In the genomic region with DNA sequence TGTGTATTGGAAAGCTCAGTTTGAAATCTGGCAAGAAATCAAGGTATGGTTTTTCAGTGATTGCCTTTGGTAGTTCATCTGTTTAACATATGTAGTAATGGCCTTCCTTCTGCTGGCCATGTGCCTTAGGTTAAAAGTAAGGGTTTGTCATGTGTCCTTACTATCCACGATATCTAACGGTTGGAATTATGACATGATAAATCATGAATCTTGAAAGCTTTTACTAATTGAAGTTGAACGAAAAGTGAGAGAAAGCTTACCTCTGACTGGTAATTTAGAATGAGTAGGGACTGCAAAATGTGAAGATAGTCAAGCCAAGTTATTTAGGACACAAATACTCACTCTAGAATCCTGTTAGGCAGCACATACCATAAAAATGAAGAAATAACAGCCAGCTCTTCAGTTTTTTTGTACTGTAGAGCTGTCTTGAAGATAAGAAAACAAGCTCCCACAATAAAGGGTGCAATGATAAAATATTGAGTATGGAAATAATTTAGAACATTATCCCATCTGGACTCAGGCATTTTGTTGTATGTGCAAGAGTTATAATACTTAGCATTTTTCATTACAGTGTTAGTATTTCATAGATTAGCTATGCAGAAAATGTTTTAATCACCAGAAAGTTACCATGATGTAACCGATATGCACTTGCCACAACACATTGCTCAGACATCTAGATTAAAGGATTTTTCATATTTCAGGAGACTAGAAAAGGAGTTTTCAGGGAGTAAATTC, we compare ENCODE assay signal across 18 cellular contexts.
DNase-seq lines count a peak whose midpoint lies in the region; ATAC-seq and TF ChIP-seq lines count a peak whose summit lies in the region.
"Had no signal": no experiment of that assay in that cellular context is flagged by ENCODE, and none has a peak within 500 bp of the region (broad histone marks: within the 10 kb centered on the region; RNA-seq: fewer than 3 reads in every experiment).

No MANE protein-coding gene starts in this region.

- peak overlapping the region; percentile 52 for H3K27ac Mint-ChIP-seq in mesothelial cell of epicardium
- H3K27ac Mint-ChIP-seq in type B pancreatic cell: no peak overlapping the region
- H3K27ac Mint-ChIP-seq in T-cell: no peak overlapping the region
- H3K27ac Mint-ChIP-seq: activated naive CD4-positive, alpha-beta T cell treated with anti-CD3 and anti-CD28 coated beads for 36 hours had no signal

- TF ChIP-seq CTCF in AG04449 (IDR thresholded peaks at IDR 0.05; ENCODE audit: insufficient read depth, low read length, missing control alignments) (no peak), mesothelial cell of epicardium (IDR thresholded peaks at IDR 0.05; ENCODE audit: unreplicated experiment) (no peak), type B pancreatic cell (conservative IDR thresholded peaks at IDR 0.05) (no peak)

- no peak overlapping the region for H3K4me3 Mint-ChIP-seq in mesothelial cell of epicardium
- H3K4me3 Mint-ChIP-seq in type B pancreatic cell: no peak overlapping the region
- H3K4me3 Mint-ChIP-seq in T-cell: no peak overlapping the region
- H3K4me3 Mint-ChIP-seq: activated naive CD4-positive, alpha-beta T cell treated with anti-CD3 and anti-CD28 coated beads for 36 hours had no signal

- H3K4me1 Mint-ChIP-seq in mesothelial cell of epicardium (peaks cover 23% of the 10 kb centered on the region), type B pancreatic cell (ENCODE audit: unreplicated experiment) (peaks cover 3% of the 10 kb centered on the region), T-cell (no peaks in the 10 kb centered on the region)

- CTCF ChIA-PET in AG04449 (lab: Yijun Ruan, JAX): interaction anchor here (0.6 to 2.2 kb wide), 6 partner anchors 12 to 447 kb away, joined by 3 to 6 read pairs (median 4); no protein-coding TSS in a partner anchor
- CTCF ChIA-PET in T-cell (lab: Charles Lee): no interaction called here

- H3K4me3 ChIP-seq in AG04449 (ENCODE audit: low read depth, low read length): no peak overlapping the region
- H3K4me3 ChIP-seq: cardiac muscle cell, ovary had no signal

- intact Hi-C loops in posterior cingulate gyrus (cut with DNase I): no loop called here

- no peak for TF ChIP-seq POLR2A in GM18505 (IDR thresholded peaks at IDR 0.05; ENCODE audit: borderline replicate concordance, extremely low read depth, insufficient read depth, insufficient read length)

- POLR2A ChIA-PET in AG04449 (lab: Yijun Ruan, JAX) (interaction anchor here (1.0 kb wide), 1 partner anchor 12 kb away, joined by 4 read pairs; no protein-coding TSS in a partner anchor), T-cell (lab: Charles Lee) (no interaction called here)

- peaks cover under 1% of the 10 kb centered on the region for H3K9me3 Mint-ChIP-seq in mesothelial cell of epicardium
- H3K9me3 Mint-ChIP-seq in type B pancreatic cell: no peaks in the 10 kb centered on the region
- H3K9me3 Mint-ChIP-seq in T-cell: peaks cover 4 to 11% (median 10%) of the 10 kb centered on the region in 3 donors

- ATAC-seq in GM18505 (IDR thresholded peaks at IDR 0.05; ENCODE audit: unreplicated experiment): no peak
- no peak for ATAC-seq in T-cell (replicated peaks in 1 of 4)

- H3K36me3 Mint-ChIP-seq in mesothelial cell of epicardium (no peaks in the 10 kb centered on the region), type B pancreatic cell (no peaks in the 10 kb centered on the region), T-cell (no peaks in the 10 kb centered on the region)

- H3K27me3 Mint-ChIP-seq in mesothelial cell of epicardium (ENCODE audit: low read depth) (no peaks in the 10 kb centered on the region), type B pancreatic cell (no peaks in the 10 kb centered on the region), T-cell (no peaks in the 10 kb centered on the region)

- DNase-seq in AG04449 (ENCODE audit: low read depth, low spot score): peak; percentile 67
- peak; percentile 78 for DNase-seq in HS-5 (ENCODE audit: low read depth)
- DNase-seq in cerebellar cortex (ENCODE audit: low spot score): peak; percentile 17
- no peak for DNase-seq in mesothelial cell of epicardium (ENCODE audit: low spot score in 2 of 2, unreplicated experiment in 2 of 2)
- DNase-seq in type B pancreatic cell (ENCODE audit: extremely low spot score, unreplicated experiment): no peak
- DNase-seq in posterior cingulate gyrus: no peak
- DNase-seq in T-cell: no peak
- DNase-seq: activated CD4-positive, CD25-positive, alpha-beta regulatory T cell; activated CD8-positive, alpha-beta memory T cell treated with anti-CD3 and anti-CD28 coated beads, Interleukin-2, amount 50 U/mL, for 48 hours; activated naive CD4-positive, alpha-beta T cell treated with anti-CD3 and anti-CD28 coated beads for 36 hours; Caco-2; GDM1; midbrain; NCI-H2029; NCI-H774; ovary had no signal

Comparison
In these comparisons a context has a peak if more than half of its experiments do, and no peak if none do; other contexts are left out.
1. DNase-seq: peak in AG04449 (single experiment), HS-5 (single experiment) and cerebellar cortex (single experiment); none in mesothelial cell of epicardium (0 of 2), type B pancreatic cell (single experiment), posterior cingulate gyrus (0 of 10) and T-cell (0 of 34).